ENCODE assay signal across 21 cellular contexts in genomic region chr7:22292519-22292918, GRCh38.
A peak's percentile ranks its signal among the peaks of the same experiment; 100 is the strongest.
DNase-seq lines count a peak whose midpoint lies in the region; FAIRE-seq and TF ChIP-seq lines count a peak whose summit lies in the region.
"Had no signal": no experiment of that assay in that cellular context is flagged by ENCODE, and none has a peak within 500 bp of the region (broad histone marks: within the 10 kb centered on the region; RNA-seq: fewer than 3 reads in every experiment).

No MANE protein-coding gene starts in this region.

- no peaks in the 10 kb centered on the region for H3K9me3 ChIP-seq in neural progenitor cell (ENCODE audit: low read depth)
- H3K9me3 ChIP-seq: colonic mucosa, heart left ventricle, Peyer's patch had no signal

- H3K4me1 ChIP-seq in neural progenitor cell: peaks cover 24% of the 10 kb centered on the region
- H3K4me1 ChIP-seq: colonic mucosa, Peyer's patch had no signal

- in situ Hi-C loops in astrocyte of the spinal cord (cut with HindIII; ENCODE audit: low sequenced_read_pairs): no loop called here

- no peak overlapping the region for H3K27ac Mint-ChIP-seq in neural progenitor cell
- H3K27ac Mint-ChIP-seq: CD8-positive, alpha-beta T cell; type B pancreatic cell had no signal

- TF ChIP-seq CTCF in astrocyte of the spinal cord (IDR thresholded peaks at IDR 0.05; ENCODE audit: low read depth, low read length) (no peak), neural progenitor cell (IDR thresholded peaks at IDR 0.05) (no peak)

- peak overlapping the region; percentile 55 for H2AFZ ChIP-seq in neural progenitor cell (replicated peaks)

- no peaks in the 10 kb centered on the region for H3K36me3 ChIP-seq in neural progenitor cell
- H3K36me3 ChIP-seq: colonic mucosa, heart left ventricle had no signal

- H3K4me2 ChIP-seq in neural progenitor cell: peak overlapping the region; percentile 37

- no peak overlapping the region for H3K4me3 ChIP-seq in Jurkat, Clone E6-1 (ENCODE audit: low read length)
- no peak overlapping the region for H3K4me3 ChIP-seq in astrocyte of the spinal cord (ENCODE audit: low read depth, low read length)
- H3K4me3 ChIP-seq in neural progenitor cell: no peak overlapping the region
- H3K4me3 ChIP-seq: colonic mucosa, heart left ventricle, Peyer's patch had no signal

- H3K27me3 ChIP-seq in neural progenitor cell: no peaks in the 10 kb centered on the region
- H3K27me3 ChIP-seq: colonic mucosa, heart left ventricle, Peyer's patch had no signal

- H3K4me1 Mint-ChIP-seq in neural progenitor cell: peaks cover 31% of the 10 kb centered on the region

- peaks cover 4% of the 10 kb centered on the region for H3K27me3 Mint-ChIP-seq in neural progenitor cell (ENCODE audit: insufficient read depth, low read depth)
- H3K27me3 Mint-ChIP-seq: stimulated activated naive B cell treated with anti-CD40 and anti-IgM and Interleukin-4, amounts not matched to agents 10 μg/mL and 1 μg/mL and 100 μg/mL, for 72 hours; type B pancreatic cell had no signal

- H3K79me2 ChIP-seq in neural progenitor cell (ENCODE audit: low read depth): no peaks in the 10 kb centered on the region

- H3K9me3 Mint-ChIP-seq in neural progenitor cell: no peaks in the 10 kb centered on the region
- H3K9me3 Mint-ChIP-seq: CD8-positive, alpha-beta T cell; stimulated activated naive B cell treated with anti-CD40 and anti-IgM and Interleukin-4, amounts not matched to agents 10 μg/mL and 1 μg/mL and 100 μg/mL, for 72 hours; type B pancreatic cell had no signal

- H4K20me1 ChIP-seq in neural progenitor cell (ENCODE audit: low read depth): no peaks in the 10 kb centered on the region

- no peak overlapping the region for H3K27ac ChIP-seq in neural progenitor cell
- H3K27ac ChIP-seq: colonic mucosa, heart left ventricle, Peyer's patch, VCaP had no signal

- H3F3A ChIP-seq in neural progenitor cell (ENCODE audit: low read depth): peaks cover 7% of the 10 kb centered on the region

- no peak for FAIRE-seq in frontal cortex (lab: Jason Lieb, UNC)
- FAIRE-seq: GM12892 had no signal

- no peak overlapping the region for H3K4me3 Mint-ChIP-seq in neural progenitor cell
- H3K4me3 Mint-ChIP-seq: CD8-positive, alpha-beta T cell; stimulated activated naive B cell treated with anti-CD40 and anti-IgM and Interleukin-4, amounts not matched to agents 10 μg/mL and 1 μg/mL and 100 μg/mL, for 72 hours; type B pancreatic cell had no signal

- H3K36me3 Mint-ChIP-seq in neural progenitor cell: no peaks in the 10 kb centered on the region
- H3K36me3 Mint-ChIP-seq: activated naive CD4-positive, alpha-beta T cell treated with anti-CD3 and anti-CD28 coated beads, Interleukin-2, amount 50 U/mL, for 72 hours; CD8-positive, alpha-beta T cell; type B pancreatic cell had no signal

- H3K9ac ChIP-seq in neural progenitor cell: no peak overlapping the region

- DNase-seq in Ammon's horn (ENCODE audit: low spot score): peak; percentile 29
- peak; percentile 83 for DNase-seq in Jurkat, Clone E6-1 (ENCODE audit: low read depth, low spot score)
- peak; percentile 1 for DNase-seq in astrocyte of the spinal cord (ENCODE audit: low read depth, low spot score)
- peak; percentile 16 for DNase-seq in neural progenitor cell (ENCODE audit: low spot score)
- no peak for DNase-seq in NOMO-1 (lab: John Stamatoyannopoulos, UW; ENCODE audit: unreplicated experiment in 2 of 2)
- DNase-seq in frontal cortex (ENCODE audit: low spot score in 2 of 2): no peak
- no peak for DNase-seq in stimulated activated naive CD4-positive, alpha-beta T cell treated with Interleukin-2 at 50 U/mL for 16 hours (lab: John Stamatoyannopoulos, UW)
- DNase-seq in LoVo (ENCODE audit: low spot score): no peak
- DNase-seq: CD8-positive, alpha-beta T cell; colonic mucosa; heart left ventricle; left ventricle myocardium superior; NCI-H187 treated with DMSO at 0.1 percent for 48 hours; NK-92 treated with Interleukin-12 subunit alpha and Interleukin-12 subunit beta, amount 100 ng/mL, for 24 hours; occipital lobe; Peyer's patch; stimulated activated naive B cell treated with anti-CD40 and anti-IgM and Interleukin-4, amounts not matched to agents 10 μg/mL and 1 μg/mL and 100 μg/mL, for 72 hours had no signal

Comparison
In these comparisons a context has a peak if more than half of its experiments do, and no peak if none do; other contexts are left out.
1. DNase-seq: peak in Ammon's horn (single experiment), Jurkat, Clone E6-1 (single experiment), astrocyte of the spinal cord (single experiment) and neural progenitor cell (single experiment); none in NOMO-1 (0 of 2), frontal cortex (0 of 2), stimulated activated naive CD4-positive, alpha-beta T cell treated with Interleukin-2 at 50 U/mL for 16 hours (single experiment) and LoVo (single experiment).